ENCODE assay signal across 12 cellular contexts in genomic region chr13:99057310-99057975, GRCh38.
DNase-seq lines count a peak whose midpoint lies in the region; ATAC-seq and TF ChIP-seq lines count a peak whose summit lies in the region.
"Had no signal": no experiment of that assay in that cellular context is flagged by ENCODE, and none has a peak within 500 bp of the region (broad histone marks: within the 10 kb centered on the region; RNA-seq: fewer than 3 reads in every experiment).

No MANE protein-coding gene starts in this region.

- no peak for DNase-seq in left ventricle myocardium inferior
- no peak for DNase-seq in cardiac septum (ENCODE audit: low spot score)
- DNase-seq in choroid plexus epithelial cell (ENCODE audit: low read depth) = peak; percentile 63
- no peak for DNase-seq in right lobe of liver
- peak in 1 of 2 donors; percentile 43 for DNase-seq in uterus
- no peak for DNase-seq in NCI-H2081 (lab: John Stamatoyannopoulos, UW)
- no peak for DNase-seq in dermis blood vessel endothelial cell
- DNase-seq: activated CD4-positive, alpha-beta memory T cell treated with anti-CD3 and anti-CD28 coated beads for 36 hours; DMS153; kidney glomerular epithelial cell; NCI-H2171 had no signal

- TF ChIP-seq CTCF in left ventricle myocardium inferior (IDR thresholded peaks at IDR 0.05; ENCODE audit: borderline replicate concordance) = no peak
- no peak for TF ChIP-seq CTCF in choroid plexus epithelial cell (conservative IDR thresholded peaks at IDR 0.05; ENCODE audit: low read depth, low read length)
- TF ChIP-seq CTCF in right lobe of liver (IDR thresholded peaks at IDR 0.05) = no peak
- no peak for TF ChIP-seq CTCF in uterus (IDR thresholded peaks at IDR 0.05)

- intact Hi-C loops in left ventricle myocardium inferior (cut with micrococcal nuclease) (no loop called here), cardiac septum (cut with DNase I) (no loop called here), right lobe of liver (cut with DNase I) (no loop called here), uterus (cut with DNase I; ENCODE audit: low total_unique reads) (loop anchor here (5.0 kb wide), 1 partner anchor 125 kb away; no protein-coding TSS in a partner anchor)

- H3K9me3 ChIP-seq in left ventricle myocardium inferior (replicated peaks) (no peaks in the 10 kb centered on the region), right lobe of liver (no peaks in the 10 kb centered on the region), uterus (no peaks in the 10 kb centered on the region)

- WGBS in right lobe of liver (ENCODE audit: insufficient coverage, low coverage, low lambda C conversion rate, missing lambda C conversion rate) = 44% methylated on average over 4 of the region's 4 CpGs

- TF ChIP-seq POLR2A in right lobe of liver (IDR thresholded peaks at IDR 0.05) = no peak
- no peak for TF ChIP-seq POLR2A in uterus (IDR thresholded peaks at IDR 0.05)

- H3K36me3 ChIP-seq in left ventricle myocardium inferior (no peaks in the 10 kb centered on the region), right lobe of liver (no peaks in the 10 kb centered on the region), uterus (no peaks in the 10 kb centered on the region)

- peak overlapping the region; percentile 32 for H3K27ac ChIP-seq in left ventricle myocardium inferior (replicated peaks)
- peak overlapping the region in 2 of 3 donors; percentile 8 to 15 for H3K27ac ChIP-seq in right lobe of liver
- peak overlapping the region; percentile 9 to 44 for H3K27ac ChIP-seq in uterus

- H3K4me1 ChIP-seq in left ventricle myocardium inferior = peaks cover 75% of the 10 kb centered on the region
- H3K4me1 ChIP-seq in right lobe of liver = peaks cover 0 to 19% (median 8%) of the 10 kb centered on the region in 4 donors
- H3K4me1 ChIP-seq in uterus = peaks cover 0 to 3% of the 10 kb centered on the region in 2 donors

- peak; percentile 67 to 81 (median 78) for ATAC-seq in right lobe of liver
- no peak for ATAC-seq in HG03175 (IDR thresholded peaks at IDR 0.05; ENCODE audit: unreplicated experiment)

- H3K4me3 ChIP-seq in left ventricle myocardium inferior (no peak overlapping the region), choroid plexus epithelial cell (ENCODE audit: low read depth, low read length) (no peak overlapping the region), right lobe of liver (no peak overlapping the region), uterus (no peak overlapping the region)

- H3K27me3 ChIP-seq in left ventricle myocardium inferior (ENCODE audit: low read depth) (no peaks in the 10 kb centered on the region), right lobe of liver (no peaks in the 10 kb centered on the region), uterus (no peaks in the 10 kb centered on the region)
